14 cellular contexts compared by ENCODE assay signal in the genomic region with DNA sequence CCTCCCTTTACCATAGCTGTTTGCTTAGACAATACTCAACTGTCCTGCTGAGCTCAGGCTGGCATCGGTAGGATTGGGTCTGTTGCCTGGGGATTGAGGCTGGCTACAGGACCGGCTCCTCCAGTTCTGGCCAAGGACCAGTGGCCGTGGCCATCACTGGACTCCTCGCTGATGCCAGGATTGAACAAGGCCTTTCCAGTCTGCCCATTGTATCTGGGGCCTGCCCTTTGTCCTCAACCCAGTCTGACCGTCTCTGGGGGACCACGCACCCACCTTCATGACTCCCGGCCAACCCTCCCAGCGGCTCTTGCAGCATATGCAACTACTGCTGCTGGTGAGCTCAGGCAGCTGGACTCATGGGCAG. TPM values are rescaled to one million over a fixed set of nuclear protein-coding genes. Genes with fewer than 3 reads are reported as not detected.
DNase-seq lines count a peak whose midpoint lies in the region; ATAC-seq and TF ChIP-seq lines count a peak whose summit lies in the region.
"Had no signal": no experiment of that assay in that cellular context is flagged by ENCODE, and none has a peak within 500 bp of the region (broad histone marks: within the 10 kb centered on the region; RNA-seq: fewer than 3 reads in every experiment).

No MANE protein-coding gene starts in this region.

- 76 to 93% (median 83%) methylated on average over 8 of the region's 8 CpGs for WGBS in adrenal gland, 4 donors
- 92% methylated on average over 8 of the region's 8 CpGs for WGBS in hepatocyte (ENCODE audit: low lambda C conversion rate, missing lambda C conversion rate)

- no peak overlapping the region for H3K4me2 ChIP-seq in hepatocyte

- peak; percentile 34 for DNase-seq in G401 (ENCODE audit: low spot score)
- no peak for DNase-seq in adrenal gland
- DNase-seq in iPS-NIHi11 (ENCODE audit: low spot score) = peak; percentile 4
- DNase-seq in pons (ENCODE audit: low spot score) = peak; percentile 39
- DNase-seq in hepatocyte (ENCODE audit: low spot score) = no peak
- DNase-seq in NCI-H524 treated with DMSO at 0.1 percent for 48 hours (lab: John Stamatoyannopoulos, UW) = no peak
- no peak for DNase-seq in activated CD4-positive, alpha-beta T cell treated with anti-CD3 and anti-CD28 coated beads for 48 hours
- DNase-seq: EL, HCEC 1CT, NCI-H1436, NCI-H2081, NCI-H526 had no signal

- no peaks in the 10 kb centered on the region for H3K9me2 ChIP-seq in hepatocyte (replicated peaks; ENCODE audit: insufficient read depth)

- TF ChIP-seq POLR2A in adrenal gland (IDR thresholded peaks at IDR 0.05) = no peak
- TF ChIP-seq POLR2A in GM18505 (IDR thresholded peaks at IDR 0.05; ENCODE audit: borderline replicate concordance, extremely low read depth, insufficient read depth, insufficient read length) = no peak

- peaks cover 25 to 47% of the 10 kb centered on the region in 2 donors for H3K4me1 ChIP-seq in adrenal gland (replicated peaks in 1 of 2)
- H3K4me1 ChIP-seq in hepatocyte (ENCODE audit: insufficient read depth) = peaks cover 10% of the 10 kb centered on the region

- H3K4me3 ChIP-seq in adrenal gland (no peak overlapping the region), hepatocyte (no peak overlapping the region)
- H3K4me3 ChIP-seq: K562 had no signal

- H3K27me3 ChIP-seq in adrenal gland (no peaks in the 10 kb centered on the region), hepatocyte (no peaks in the 10 kb centered on the region)

- in situ Hi-C loops in G401 (cut with HindIII; ENCODE audit: low sequenced_read_pairs) = no loop called here

- H2AFZ ChIP-seq in hepatocyte = no peak overlapping the region

- H3K9me3 ChIP-seq in adrenal gland (replicated peaks in 1 of 3) = no peaks in the 10 kb centered on the region
- no peaks in the 10 kb centered on the region for H3K9me3 ChIP-seq in hepatocyte (ENCODE audit: low read depth)

- H3K27ac ChIP-seq in adrenal gland (peak overlapping the region in 4 of 5 donors; percentile 74 to 90 (median 82)), hepatocyte (no peak overlapping the region)

- ATAC-seq in GM18505 (IDR thresholded peaks at IDR 0.05; ENCODE audit: unreplicated experiment) = no peak

- no peaks in the 10 kb centered on the region for H3K79me2 ChIP-seq in hepatocyte

- H3K36me3 ChIP-seq in adrenal gland (replicated peaks in 1 of 2) (no peaks in the 10 kb centered on the region), hepatocyte (replicated peaks; ENCODE audit: insufficient read depth, low read depth) (no peaks in the 10 kb centered on the region)

- intact Hi-C loops in adrenal gland (cut with DNase I) = no loop called here

- H4K20me1 ChIP-seq in hepatocyte (ENCODE audit: insufficient read depth, poor library complexity, severe bottlenecking) = no peaks in the 10 kb centered on the region

- TF ChIP-seq CTCF in adrenal gland (IDR thresholded peaks at IDR 0.05) = no peak
- no peak for TF ChIP-seq CTCF in hepatocyte (IDR thresholded peaks at IDR 0.05; ENCODE audit: poor library complexity)

RNA-seq across cellular contexts. Expression of gene SH2D6, which starts 28.7 kb away (rescaled TPM):
- not detected in 2 replicates for total RNA-seq in G401 (2014; rRNA removed; shearing (Covaris generic))
- total RNA-seq in adrenal gland (1 to 10 TPM in 1 of 8 donors, under 1 TPM in 2, not detected in 5; 0.69 to 1.4 (median 0.74) TPM), hepatocyte (0.27 and 0.36 TPM in 2 replicates)
- polyA plus RNA-seq in adrenal gland (1 to 10 TPM in 2 of 3 donors, under 1 TPM in 1; 0.53 to 4.2 (median 1.3) TPM), hepatocyte (2.3 and 2.8 TPM in 2 replicates)

RNA-seq across cellular contexts. Expression of gene CAPG, which starts 37.0 kb away (rescaled TPM):
- total RNA-seq in G401 (2014; rRNA removed; shearing (Covaris generic)) = 1.0 and 5.3 TPM in 2 replicates
- total RNA-seq in adrenal gland (100 to 1,000 TPM in 1 of 8 donors, 10 to 100 TPM in 7; 17.5 to 104 (median 41.4) TPM), hepatocyte (108 and 123 TPM in 2 replicates)
- polyA plus RNA-seq in adrenal gland (100 to 1,000 TPM in 1 of 3 donors, 10 to 100 TPM in 2; 13.8 to 192 (median 71.2) TPM), hepatocyte (172 and 188 TPM in 2 replicates)

Comparison
In these comparisons a context has a peak if more than half of its experiments do, and no peak if none do; other contexts are left out.
1. DNase-seq: peak in G401 (single experiment), iPS-NIHi11 (single experiment) and pons (single experiment); none in adrenal gland (0 of 7), hepatocyte (single experiment), NCI-H524 treated with DMSO at 0.1 percent for 48 hours (single experiment) and activated CD4-positive, alpha-beta T cell treated with anti-CD3 and anti-CD28 coated beads for 48 hours (single experiment).